Comparison of ENCODE assay signal across 8 cellular contexts in genomic region chr5:172293054-172293744, GRCh38. TPM values are rescaled to one million over a fixed set of nuclear protein-coding genes. Genes with fewer than 3 reads are reported as not detected.
DNase-seq lines count a peak whose midpoint lies in the region; ATAC-seq and TF ChIP-seq lines count a peak whose summit lies in the region.

No MANE protein-coding gene starts in this region.

- no peak overlapping the region for H3K4me3 ChIP-seq in GM23248
- no peak overlapping the region for H3K4me3 ChIP-seq in RWPE2 (ENCODE audit: severe bottlenecking)

- no peaks in the 10 kb centered on the region for H3K27me3 ChIP-seq in GM23248 (replicated peaks; ENCODE audit: insufficient read depth)
- no peaks in the 10 kb centered on the region for H3K27me3 ChIP-seq in RWPE2 (ENCODE audit: insufficient read depth, poor library complexity, severe bottlenecking)

- 52 to 58% methylated on average over 5 of the region's 5 CpGs for whole genome bisulfite sequencing in GM23248 (ENCODE audit: low coverage in 1 of 2, low lambda C conversion rate in 2 of 2, missing lambda C conversion rate in 2 of 2), 2 experiments

- H3K9me3 ChIP-seq in GM23248 (ENCODE audit: low read depth) (no peaks in the 10 kb centered on the region), RWPE2 (ENCODE audit: severe bottlenecking) (no peaks in the 10 kb centered on the region)

- no peaks in the 10 kb centered on the region for H3F3A ChIP-seq in GM23248 (ENCODE audit: insufficient read depth)

- H3K36me3 ChIP-seq in GM23248 (ENCODE audit: low read depth) (no peaks in the 10 kb centered on the region), RWPE2 (ENCODE audit: low read depth) (no peaks in the 10 kb centered on the region)

- no peak overlapping the region for H2AFZ ChIP-seq in GM23248

- peak; percentile 96 for DNase-seq in G401 (ENCODE audit: low spot score)
- DNase-seq in GM23248: peak; percentile 89
- DNase-seq in LoVo (ENCODE audit: low spot score): peak; percentile 73
- no peak for DNase-seq in RWPE2 (ENCODE audit: low spot score)
- DNase-seq in activated T-helper 9 cell treated with anti-CD3 and anti-CD28 coated beads, Interleukin-2, amount 50 U/mL, for 16 hours (ENCODE audit: low read depth): peak; percentile 22
- peak; percentile 61 for DNase-seq in foreskin melanocyte
- peak; percentile 84 for DNase-seq in pons (ENCODE audit: low spot score)
- DNase-seq in mesenteric fat pad (ENCODE audit: low spot score): no peak

- in situ Hi-C loops in G401 (cut with HindIII; ENCODE audit: low sequenced_read_pairs) (no loop called here), GM23248 (cut with MboI) (no loop called here)

- no peaks in the 10 kb centered on the region for H3K79me2 ChIP-seq in GM23248 (ENCODE audit: insufficient read depth)

- no peak overlapping the region for H3K9ac ChIP-seq in GM23248

- H3K27ac ChIP-seq in GM23248: no peak overlapping the region
- no peak overlapping the region for H3K27ac ChIP-seq in RWPE2 (ENCODE audit: poor library complexity, severe bottlenecking)

- ATAC-seq in RWPE2 (ENCODE audit: low read depth): peak; percentile 98

- no peaks in the 10 kb centered on the region for H4K20me1 ChIP-seq in GM23248 (ENCODE audit: insufficient read depth)

- H3K4me1 ChIP-seq in GM23248 (ENCODE audit: insufficient read depth) (no peaks in the 10 kb centered on the region), RWPE2 (ENCODE audit: insufficient read depth, poor library complexity, severe bottlenecking) (no peaks in the 10 kb centered on the region)

- H3K4me2 ChIP-seq in GM23248 (ENCODE audit: unreplicated experiment): no peak overlapping the region

- TF ChIP-seq CTCF in RWPE2 (IDR thresholded peaks at IDR 0.05; ENCODE audit: poor library complexity, severe bottlenecking): peak; percentile 99

- no peaks in the 10 kb centered on the region for H3K9me2 ChIP-seq in GM23248 (ENCODE audit: insufficient read depth)

RNA-seq across cellular contexts. Expression of gene UBTD2, which starts 9.6 kb away (rescaled TPM):
- 36.1 and 40.0 TPM in 2 replicates for total RNA-seq in G401 (2014; rRNA removed; shearing (Covaris generic))
- total RNA-seq in GM23248 (2014; rRNA removed; shearing (Covaris generic)): 36.4 and 41.4 TPM in 2 replicates
- 16.7 and 17.3 TPM in 2 replicates for polyA plus RNA-seq in GM23248 (2016; fragmentation: Nextera tagmentation; extraction: Ambion mirVana)
- total RNA-seq in mesenteric fat pad: 13.0 TPM

Comparison
In these comparisons a context has a peak if more than half of its experiments do, and no peak if none do; other contexts are left out.
1. DNase-seq: peak in G401 (single experiment), GM23248 (single experiment), LoVo (single experiment), activated T-helper 9 cell treated with anti-CD3 and anti-CD28 coated beads, Interleukin-2, amount 50 U/mL, for 16 hours (single experiment), foreskin melanocyte (single experiment) and pons (single experiment); none in RWPE2 (single experiment) and mesenteric fat pad (single experiment).